9 cellular contexts compared by ENCODE assay signal in genomic region chr9:119004618-119004990, GRCh38.
DNase-seq lines count a peak whose midpoint lies in the region; ATAC-seq, FAIRE-seq and TF ChIP-seq lines count a peak whose summit lies in the region.
"Had no signal": no experiment of that assay in that cellular context is flagged by ENCODE, and none has a peak within 500 bp of the region (broad histone marks: within the 10 kb centered on the region; RNA-seq: fewer than 3 reads in every experiment).

No MANE protein-coding gene starts in this region.

- in situ Hi-C loops in HepG2 (cut with HindIII; ENCODE audit: extremely low pct_ligation_motif_present, low pct_unique_long_range_greater_than_20kb): no loop called here

- TF ChIP-seq EP300 in HepG2 (IDR thresholded peaks at IDR 0.05; ENCODE audit: low read depth in 2 of 2, low read length in 2 of 2): no peak
- TF ChIP-seq EP300 in HepG2 (CRISPR knock-in tag; IDR thresholded peaks at IDR 0.05; ENCODE audit: borderline replicate concordance): no peak
- peak in 1 of 4 donors; percentile 1 for TF ChIP-seq EP300 in upper lobe of left lung (IDR thresholded peaks at IDR 0.05)

- H3K9me3 ChIP-seq in MG63: no peaks in the 10 kb centered on the region
- H3K9me3 ChIP-seq in HepG2 (ENCODE audit: low read length): peaks cover 83% of the 10 kb centered on the region
- H3K9me3 ChIP-seq in upper lobe of left lung: no peaks in the 10 kb centered on the region

- CTCF ChIA-PET in HepG2 (lab: Yijun Ruan, JAX; ENCODE audit: low intra/inter-chr PET ratio, low total read pairs): no interaction called here
- CTCF ChIA-PET in Calu3 (lab: Charles Lee): no interaction called here

- TF ChIP-seq RAD21 in HepG2 (CRISPR knock-in tag; IDR thresholded peaks at IDR 0.05): no peak

- H3K27me3 ChIP-seq in MG63: no peaks in the 10 kb centered on the region
- no peaks in the 10 kb centered on the region for H3K27me3 ChIP-seq in HepG2 (ENCODE audit: control insufficient read depth in 1 of 2, insufficient read depth in 2 of 2, low read length in 2 of 2)
- no peaks in the 10 kb centered on the region for H3K27me3 ChIP-seq in upper lobe of left lung

- no peak overlapping the region for H2AFZ ChIP-seq in HepG2 (ENCODE audit: low read length)

- no TSS peak for BruUV-seq in HepG2 (replicated peaks; lab: Mats Ljungman, UMichigan)
- BruUV-seq in Calu3 (replicated peaks; lab: Mats Ljungman, UMichigan): no TSS peak

- no peaks in the 10 kb centered on the region for H4K20me1 ChIP-seq in HepG2 (ENCODE audit: insufficient read depth, low read length)

- H3K36me3 Mint-ChIP-seq in Calu3 (ENCODE audit: insufficient read depth, unreplicated experiment): no peaks in the 10 kb centered on the region

- no peak overlapping the region for H3K4me2 ChIP-seq in HepG2 (ENCODE audit: low read depth, low read length)

- H3K27ac ChIP-seq in coronary artery (peak overlapping the region; percentile 85 to 89), HepG2 (ENCODE audit: extremely low read length, insufficient read depth, low read length) (no peak overlapping the region), upper lobe of left lung (peak overlapping the region; percentile 19 to 44 (median 34))

- H3K4me3 Mint-ChIP-seq in Calu3 (ENCODE audit: low read depth, unreplicated experiment): no peak overlapping the region
- H3K4me3 Mint-ChIP-seq: effector memory CD8-positive, alpha-beta T cell; neural crest cell had no signal

- no peak overlapping the region for H3K9ac ChIP-seq in HepG2 (ENCODE audit: insufficient read depth, low read depth, low read length)

- H3K4me1 ChIP-seq in HepG2 (ENCODE audit: insufficient read depth, low read length) (no peaks in the 10 kb centered on the region), upper lobe of left lung (peaks cover 0 to 8% (median 2%) of the 10 kb centered on the region in 4 donors)

- TF ChIP-seq POLR2A in HepG2 (IDR thresholded peaks at IDR 0.05; ENCODE audit: insufficient read depth in 1 of 2, low read depth in 2 of 2, low read length in 2 of 2) (no peak), upper lobe of left lung (IDR thresholded peaks at IDR 0.05) (no peak)

- no peak overlapping the region for H3K27ac Mint-ChIP-seq in Calu3 (ENCODE audit: unreplicated experiment)
- H3K27ac Mint-ChIP-seq: effector memory CD8-positive, alpha-beta T cell had no signal

- DNase-seq in MG63 (peak; percentile 55), coronary artery (ENCODE audit: low spot score) (peak; percentile 94), HepG2 (ENCODE audit: low spot score) (peak; percentile 12), upper lobe of left lung (peak in 1 of 2 donors; percentile 81), Calu3 (no peak), NCI-H524 treated with DMSO at 0.1 percent for 48 hours (lab: John Stamatoyannopoulos, UW) (no peak)
- DNase-seq: effector memory CD8-positive, alpha-beta T cell had no signal

- no peaks in the 10 kb centered on the region for H3K27me3 Mint-ChIP-seq in Calu3 (ENCODE audit: unreplicated experiment)
- H3K27me3 Mint-ChIP-seq: effector memory CD8-positive, alpha-beta T cell had no signal

- H3K79me2 ChIP-seq in HepG2 (ENCODE audit: insufficient read depth, low read length): no peaks in the 10 kb centered on the region

- ATAC-seq in HepG2 (no peak), upper lobe of left lung (ENCODE audit: low FRiP score in 2 of 2) (peak; percentile 68 to 80), HG02763 (IDR thresholded peaks at IDR 0.05; ENCODE audit: unreplicated experiment) (no peak)
- ATAC-seq: effector memory CD8-positive, alpha-beta T cell had no signal

- no peak for FAIRE-seq in HepG2 (lab: Jason Lieb, UNC)

- 11% methylated on average over 2 of the region's 2 CpGs for WGBS in HepG2 (ENCODE audit: low lambda C conversion rate)
- 47 to 53% methylated on average over 2 of the region's 2 CpGs for WGBS in upper lobe of left lung, 2 donors

- POLR2A ChIA-PET in HepG2 (lab: Yijun Ruan, JAX): no interaction called here

- no peaks in the 10 kb centered on the region for H3K36me3 ChIP-seq in MG63
- H3K36me3 ChIP-seq in HepG2 (replicated peaks in 1 of 2; ENCODE audit: control insufficient read depth in 1 of 2, insufficient read depth in 2 of 2, low read length in 2 of 2): no peaks in the 10 kb centered on the region
- H3K36me3 ChIP-seq in upper lobe of left lung: no peaks in the 10 kb centered on the region

- TF ChIP-seq CTCF in coronary artery (IDR thresholded peaks at IDR 0.05) (no peak), HepG2 (CRISPR knock-in tag; IDR thresholded peaks at IDR 0.05) (no peak), upper lobe of left lung (IDR thresholded peaks at IDR 0.05) (no peak), Calu3 (IDR thresholded peaks at IDR 0.05; ENCODE audit: unreplicated experiment) (no peak)

- no peak overlapping the region for H3K4me3 ChIP-seq in MG63
- no peak overlapping the region for H3K4me3 ChIP-seq in coronary artery
- no peak overlapping the region for H3K4me3 ChIP-seq in HepG2 (replicated peaks in 1 of 3; ENCODE audit: insufficient read depth in 1 of 3, low read depth in 2 of 3, low read length in 3 of 3)
- H3K4me3 ChIP-seq in upper lobe of left lung: no peak overlapping the region

- no peaks in the 10 kb centered on the region for H3K4me1 Mint-ChIP-seq in Calu3 (ENCODE audit: low read depth, unreplicated experiment)

- intact Hi-C loops in HepG2 (cut with micrococcal nuclease; ENCODE audit: unreplicated experiment) (no loop called here), Calu3 (cut with micrococcal nuclease; ENCODE audit: unreplicated experiment) (no loop called here)

- no peaks in the 10 kb centered on the region for H3K9me3 Mint-ChIP-seq in Calu3 (ENCODE audit: low read depth, unreplicated experiment)

TF ChIP-seq in HepG2, 621 proteins besides CTCF, POLR2A, EP300 and RAD21:
- TF ChIP-seq ZNF484 (CRISPR knock-in tag; IDR thresholded peaks at IDR 0.05; ENCODE audit: borderline replicate concordance, low read depth) (no peak), ZNF563 (CRISPR knock-in tag; IDR thresholded peaks at IDR 0.05) (no peak), NFE2 (CRISPR knock-in tag; IDR thresholded peaks at IDR 0.05) (no peak), MTA3 (CRISPR knock-in tag; IDR thresholded peaks at IDR 0.05) (no peak), HMGXB4 (CRISPR knock-in tag; IDR thresholded peaks at IDR 0.05; ENCODE audit: borderline replicate concordance in 1 of 2, low read depth in 1 of 2) (no peak)
TF ChIP-seq in HepG2: peak in this region for 0.

Comparison
In these comparisons a context has a peak if more than half of its experiments do, and no peak if none do; other contexts are left out.
1. DNase-seq: peak in MG63 (single experiment), coronary artery (single experiment) and HepG2 (single experiment); none in Calu3 (single experiment) and NCI-H524 treated with DMSO at 0.1 percent for 48 hours (single experiment).
2. ATAC-seq: peak in upper lobe of left lung (2 of 2); none in HepG2 (single experiment) and HG02763 (single experiment).